In genomic region chr5:10635257-10635860, GRCh38 we compare ENCODE assay signal across 8 cellular contexts.
DNase-seq lines count a peak whose midpoint lies in the region; ATAC-seq and TF ChIP-seq lines count a peak whose summit lies in the region.

No MANE protein-coding gene starts in this region.

- ATAC-seq in CD4-positive, alpha-beta T cell (ENCODE audit: poor library complexity) = peak; percentile 68
- ATAC-seq in GM21423 (IDR thresholded peaks at IDR 0.05; ENCODE audit: unreplicated experiment) = peak; percentile 72
- ATAC-seq in HG03575 (IDR thresholded peaks at IDR 0.05; ENCODE audit: extremely low read depth, insufficient number of reproducible peaks, low FRiP score, unreplicated experiment) = peak; percentile 47
- ATAC-seq in stimulated activated effector memory CD8-positive, alpha-beta T cell treated with anti-CD3 and anti-CD28 coated beads, Interleukin-12 subunit alpha, Interleukin-12 subunit beta, amount 100 ng/mL, for 72 hours = peak; percentile 90
- no peak for ATAC-seq in gastrocnemius medialis

- in situ Hi-C loops in gastrocnemius medialis (cut with MboI; ENCODE audit: low sequenced_read_pairs in 4 of 4) = loop anchor here in 2 of 4 donors (25.0 kb wide), 1 partner anchor 348 kb away; no protein-coding TSS in a partner anchor

- H3K27me3 Mint-ChIP-seq in CD4-positive, alpha-beta T cell = no peaks in the 10 kb centered on the region

- H3K36me3 Mint-ChIP-seq in CD4-positive, alpha-beta T cell (ENCODE audit: low read depth) = no peaks in the 10 kb centered on the region
- H3K36me3 Mint-ChIP-seq in stimulated activated effector memory CD8-positive, alpha-beta T cell treated with anti-CD3 and anti-CD28 coated beads, Interleukin-12 subunit alpha, Interleukin-12 subunit beta, amount 100 ng/mL, for 72 hours = peaks cover 42% of the 10 kb centered on the region

- no peaks in the 10 kb centered on the region for H3K9me3 Mint-ChIP-seq in CD4-positive, alpha-beta T cell
- H3K9me3 Mint-ChIP-seq in stimulated activated effector memory CD8-positive, alpha-beta T cell treated with anti-CD3 and anti-CD28 coated beads, Interleukin-12 subunit alpha, Interleukin-12 subunit beta, amount 100 ng/mL, for 72 hours = peaks cover 5% of the 10 kb centered on the region

- no peaks in the 10 kb centered on the region for H3K36me3 ChIP-seq in gastrocnemius medialis

- no peak overlapping the region for H3K27ac ChIP-seq in CD4-positive, alpha-beta T cell (ENCODE audit: low read depth, low read length)
- H3K27ac ChIP-seq in gastrocnemius medialis = no peak overlapping the region

- no peak for TF ChIP-seq CTCF in CD4-positive, alpha-beta T cell (IDR thresholded peaks at IDR 0.05)
- no peak for TF ChIP-seq CTCF in gastrocnemius medialis (IDR thresholded peaks at IDR 0.05 in 4 of 5, conservative IDR thresholded peaks at IDR 0.05 in 1 of 5)

- H3K27me3 ChIP-seq in CD4-positive, alpha-beta T cell (ENCODE audit: control insufficient read depth, insufficient read depth, low read length) = no peaks in the 10 kb centered on the region
- no peaks in the 10 kb centered on the region for H3K27me3 ChIP-seq in gastrocnemius medialis

- no peaks in the 10 kb centered on the region for H3K9me3 ChIP-seq in CD4-positive, alpha-beta T cell (ENCODE audit: control insufficient read depth, low read length)
- no peaks in the 10 kb centered on the region for H3K9me3 ChIP-seq in gastrocnemius medialis

- H3K27ac Mint-ChIP-seq in CD4-positive, alpha-beta T cell = peak overlapping the region; percentile 10
- H3K27ac Mint-ChIP-seq in stimulated activated effector memory CD8-positive, alpha-beta T cell treated with anti-CD3 and anti-CD28 coated beads, Interleukin-12 subunit alpha, Interleukin-12 subunit beta, amount 100 ng/mL, for 72 hours = peak overlapping the region; percentile 96

- CTCF ChIA-PET in CD4-positive, alpha-beta T cell (lab: Charles Lee) = no interaction called here

- intact Hi-C loops in CD4-positive, alpha-beta T cell (cut with DNase I, micrococcal nuclease) = no loop called here
- intact Hi-C loops in gastrocnemius medialis (cut with DNase I; ENCODE audit: low total_unique reads) = no loop called here

- peaks cover 37% of the 10 kb centered on the region for H3K4me1 Mint-ChIP-seq in CD4-positive, alpha-beta T cell (ENCODE audit: low read depth)
- H3K4me1 Mint-ChIP-seq in stimulated activated effector memory CD8-positive, alpha-beta T cell treated with anti-CD3 and anti-CD28 coated beads, Interleukin-12 subunit alpha, Interleukin-12 subunit beta, amount 100 ng/mL, for 72 hours = peaks cover 73% of the 10 kb centered on the region

- POLR2A ChIA-PET in CD4-positive, alpha-beta T cell (lab: Charles Lee) = no interaction called here

- DNase-seq in CD4-positive, alpha-beta T cell = peak in 7 of 10 experiments; percentile 7 to 49 (median 23)
- peak; percentile 41 for DNase-seq in activated CD4-positive, alpha-beta T cell treated with anti-CD3 and anti-CD28 coated beads, Interleukin-2, amount 50 U/mL, for 1 hour
- DNase-seq in hepatic stellate cell (ENCODE audit: low spot score) (peak; percentile 54), gastrocnemius medialis (no peak)
- DNase-seq in stimulated activated effector memory CD8-positive, alpha-beta T cell treated with anti-CD3 and anti-CD28 coated beads, Interleukin-12 subunit alpha, Interleukin-12 subunit beta, amount 100 ng/mL, for 72 hours (ENCODE audit: low spot score in 2 of 2) = peak; percentile 48 to 83
- DNase-seq in NK-92 treated with Interleukin-12 subunit alpha and Interleukin-12 subunit beta, amount 100 ng/mL, for 24 hours (lab: John Stamatoyannopoulos, UW) = no peak

- no peak overlapping the region for H3K4me3 ChIP-seq in gastrocnemius medialis

- H3K4me3 Mint-ChIP-seq in CD4-positive, alpha-beta T cell = peak overlapping the region; percentile 3
- H3K4me3 Mint-ChIP-seq in stimulated activated effector memory CD8-positive, alpha-beta T cell treated with anti-CD3 and anti-CD28 coated beads, Interleukin-12 subunit alpha, Interleukin-12 subunit beta, amount 100 ng/mL, for 72 hours = peak overlapping the region; percentile 78

- no peak for TF ChIP-seq POLR2A in gastrocnemius medialis (IDR thresholded peaks at IDR 0.05)

- no peaks in the 10 kb centered on the region for H3K4me1 ChIP-seq in gastrocnemius medialis

Comparison
In these comparisons a context has a peak if more than half of its experiments do, and no peak if none do; other contexts are left out.
1. ATAC-seq: peak in CD4-positive, alpha-beta T cell (single experiment), GM21423 (single experiment), HG03575 (single experiment) and stimulated activated effector memory CD8-positive, alpha-beta T cell treated with anti-CD3 and anti-CD28 coated beads, Interleukin-12 subunit alpha, Interleukin-12 subunit beta, amount 100 ng/mL, for 72 hours (single experiment); none in gastrocnemius medialis (0 of 2).
2. DNase-seq: peak in CD4-positive, alpha-beta T cell (7 of 10), activated CD4-positive, alpha-beta T cell treated with anti-CD3 and anti-CD28 coated beads, Interleukin-2, amount 50 U/mL, for 1 hour (single experiment), hepatic stellate cell (single experiment) and stimulated activated effector memory CD8-positive, alpha-beta T cell treated with anti-CD3 and anti-CD28 coated beads, Interleukin-12 subunit alpha, Interleukin-12 subunit beta, amount 100 ng/mL, for 72 hours (2 of 2); none in NK-92 treated with Interleukin-12 subunit alpha and Interleukin-12 subunit beta, amount 100 ng/mL, for 24 hours (single experiment) and gastrocnemius medialis (0 of 2).